8 cellular contexts compared by ENCODE assay signal in genomic region chr1:32448186-32448772, GRCh38. TPM values are rescaled to one million over a fixed set of nuclear protein-coding genes. Genes with fewer than 3 reads are reported as not detected.
DNase-seq lines count a peak whose midpoint lies in the region; TF ChIP-seq lines count a peak whose summit lies in the region.
"Not testable (repeated sequence)": the region's sequence is repeated elsewhere in the genome, so short reads cannot be mapped to it uniquely, and the experiment has no call there.

No MANE protein-coding gene starts in this region.

- not testable (repeated sequence) for H2BK5ac ChIP-seq in mesendoderm (ENCODE audit: low read length)

- not testable (repeated sequence) for H3K23ac ChIP-seq in mesendoderm (ENCODE audit: low read length)

- not testable (repeated sequence) for H3K79me2 ChIP-seq in mesendoderm (ENCODE audit: control insufficient read depth, insufficient read depth, low read length)

- not testable (repeated sequence) for H2BK15ac ChIP-seq in mesendoderm (replicated peaks; ENCODE audit: low read depth)

- no CpG with 5 or more reads among the region's 12 CpGs for WGBS in mesendoderm (ENCODE audit: extremely low coverage, insufficient coverage, low lambda C conversion rate)

- H3K18ac ChIP-seq in mesendoderm (ENCODE audit: low read length), result peak overlapping the region; percentile 98

- H3K4me1 ChIP-seq in mesendoderm (ENCODE audit: control insufficient read depth, low read depth, low read length), result not testable (repeated sequence)

- H4K8ac ChIP-seq in mesendoderm (ENCODE audit: low read depth, low read length), result peak overlapping the region; percentile 81

- H3K79me1 ChIP-seq in mesendoderm (ENCODE audit: low read length), result not testable (repeated sequence)

- not testable (repeated sequence) for H3K27me3 ChIP-seq in mesendoderm (ENCODE audit: insufficient read depth, low read length, poor library complexity)

- H3K4ac ChIP-seq in mesendoderm (ENCODE audit: low read depth, low read length), result peak overlapping the region; percentile 52

- H3K4me2 ChIP-seq in mesendoderm (ENCODE audit: low read length), result not testable (repeated sequence)

- H3K4me3 ChIP-seq in AG10803 (ENCODE audit: low read length) (peak overlapping the region; percentile 46), fibroblast of mammary gland (ENCODE audit: control insufficient read depth, low read depth, low read length) (peak overlapping the region; percentile 44)
- H3K4me3 ChIP-seq in mesendoderm (ENCODE audit: low read length), result not testable (repeated sequence)

- not testable (repeated sequence) for H3K9ac ChIP-seq in mesendoderm (ENCODE audit: low read length)

- H3K36me3 ChIP-seq in mesendoderm (ENCODE audit: control insufficient read depth, insufficient read depth, low read length), result not testable (repeated sequence)

- peak; percentile 70 for TF ChIP-seq CTCF in AG10803 (conservative IDR thresholded peaks at IDR 0.05; ENCODE audit: low read length)
- peak; percentile 50 for TF ChIP-seq CTCF in GM20000 (IDR thresholded peaks at IDR 0.05; ENCODE audit: extremely low read depth, missing control alignments)
- TF ChIP-seq CTCF in fibroblast of mammary gland (conservative IDR thresholded peaks at IDR 0.05; ENCODE audit: control insufficient read depth, insufficient read depth, low read depth, low read length), result peak; percentile 86

- peak overlapping the region; percentile 51 for H3K56ac ChIP-seq in mesendoderm (ENCODE audit: low read length)

- not testable (repeated sequence) for H4K5ac ChIP-seq in mesendoderm (ENCODE audit: low read length)

- peak overlapping the region; percentile 79 for H2BK120ac ChIP-seq in mesendoderm (ENCODE audit: low read depth, low read length)

- peak; percentile 69 for DNase-seq in AG10803 (ENCODE audit: low read depth)
- not testable (repeated sequence) for DNase-seq in GM20000 (ENCODE audit: low spot score)
- peak; percentile 17 for DNase-seq in NCI-H187 treated with DMSO at 0.1 percent for 48 hours (lab: John Stamatoyannopoulos, UW)
- DNase-seq in SK-N-DZ (ENCODE audit: low spot score), result peak; percentile 77
- DNase-seq in activated effector memory CD4-positive, alpha-beta T cell treated with anti-CD3 and anti-CD28 coated beads, Interleukin-2, amount 50 U/mL, for 16 hours, result peak; percentile 78
- peak; percentile 77 for DNase-seq in fibroblast of mammary gland (ENCODE audit: low read depth)
- DNase-seq in mesendoderm, result peak; percentile 86
- DNase-seq in stimulated activated CD4-positive, alpha-beta T cell treated with anti-CD3 and anti-CD28 coated beads, Interleukin-2, amount 100 ng/mL, for 4 hours (ENCODE audit: low read depth), result peak; percentile 7

- not testable (repeated sequence) for H2AK5ac ChIP-seq in mesendoderm (ENCODE audit: low read length)

- H3K27ac ChIP-seq in mesendoderm (ENCODE audit: low read depth, low read length), result peak overlapping the region; percentile 86

RNA-seq across cellular contexts. Expression of gene ZBTB8B, which starts 16.6 kb away (rescaled TPM):
- polyA plus RNA-seq in SK-N-DZ (2014; cell fraction: cytosol; rRNA removed), result 1.3 and 1.4 TPM in 2 replicates
- polyA plus RNA-seq in SK-N-DZ (2014; cell fraction: nucleus; rRNA removed), result 1.3 and 2.4 TPM in 2 replicates
- 0.59 TPM for polyA plus RNA-seq in mesendoderm (2013, experiment 1 of 2)
- 0.59 TPM for polyA plus RNA-seq in mesendoderm (2013, experiment 2 of 2)

RNA-seq across cellular contexts. Expression of gene BSDC1, which starts 54.0 kb away (rescaled TPM):
- 56.8 and 61.3 TPM in 2 replicates for polyA plus RNA-seq in SK-N-DZ (2014; cell fraction: cytosol; rRNA removed)
- 58.1 and 69.7 TPM in 2 replicates for polyA plus RNA-seq in SK-N-DZ (2014; cell fraction: nucleus; rRNA removed)
- 27.3 TPM for polyA plus RNA-seq in mesendoderm (2013, experiment 1 of 2)
- polyA plus RNA-seq in mesendoderm (2013, experiment 2 of 2), result 27.9 TPM
